8 cellular contexts compared by ENCODE assay signal in the genomic region with DNA sequence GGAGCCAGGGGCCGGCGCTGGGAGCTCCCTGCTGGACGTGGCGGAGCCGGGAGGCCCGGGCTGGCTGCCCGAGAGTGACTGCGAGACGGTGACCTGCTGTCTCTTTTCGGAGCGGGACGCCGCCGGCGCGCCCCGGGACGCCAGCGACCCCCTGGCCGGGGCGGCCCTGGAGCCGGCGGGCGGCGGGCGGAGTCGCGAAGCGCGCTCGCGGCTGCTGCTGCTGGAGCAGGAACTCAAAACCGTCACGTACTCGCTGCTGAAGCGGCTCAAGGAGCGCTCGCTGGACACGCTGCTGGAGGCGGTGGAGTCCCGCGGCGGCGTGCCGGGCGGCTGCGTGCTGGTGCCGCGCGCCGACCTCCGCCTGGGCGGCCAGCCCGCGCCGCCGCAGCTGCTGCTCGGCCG. TPM values are rescaled to one million over a fixed set of nuclear protein-coding genes. Genes with fewer than 3 reads are reported as not detected.
DNase-seq lines count a peak whose midpoint lies in the region; ATAC-seq and TF ChIP-seq lines count a peak whose summit lies in the region.

No MANE protein-coding gene starts in this region.

- TF ChIP-seq CTCF in GM10266 (IDR thresholded peaks at IDR 0.05; ENCODE audit: control insufficient read depth, insufficient read depth, low read depth, missing control alignments) (no peak), omental fat pad (IDR thresholded peaks at IDR 0.05) (no peak)

- H3K4me1 ChIP-seq in duodenal mucosa (ENCODE audit: control insufficient read depth in 1 of 2, insufficient read depth in 2 of 2, low read length in 2 of 2) (peaks cover 33 to 41% of the 10 kb centered on the region in 2 donors), muscle layer of colon (ENCODE audit: insufficient read depth, low read length) (peaks cover 47% of the 10 kb centered on the region)

- H3K9me3 ChIP-seq in duodenal mucosa (ENCODE audit: control insufficient read depth in 1 of 2, low read length in 2 of 2) (no peaks in the 10 kb centered on the region), muscle layer of colon (ENCODE audit: low read length) (no peaks in the 10 kb centered on the region)

- DNase-seq in GM10266 (ENCODE audit: extremely low spot score) (peak; percentile 58), NCI-H1092 treated with DMSO at 0.1 percent for 48 hours (lab: John Stamatoyannopoulos, UW) (peak; percentile 11), omental fat pad (ENCODE audit: low spot score) (no peak), NCI-H2171 treated with DMSO at 0.1 percent for 48 hours (lab: John Stamatoyannopoulos, UW) (no peak), NCI-H1930 (lab: John Stamatoyannopoulos, UW) (no peak)

- H3K27ac ChIP-seq in duodenal mucosa (ENCODE audit: low read depth, low read length) (no peak overlapping the region), muscle layer of colon (ENCODE audit: low read depth, low read length) (peak overlapping the region; percentile 32)

- peak overlapping the region; percentile 55 to 73 for H3K9ac ChIP-seq in duodenal mucosa (ENCODE audit: low read depth in 1 of 2, low read length in 2 of 2)
- H3K9ac ChIP-seq in muscle layer of colon (ENCODE audit: low read length), result no peak overlapping the region

- no peaks in the 10 kb centered on the region for H3K27me3 ChIP-seq in duodenal mucosa (ENCODE audit: control insufficient read depth in 1 of 2, insufficient read depth in 2 of 2, low read length in 2 of 2)
- no peaks in the 10 kb centered on the region for H3K27me3 ChIP-seq in muscle layer of colon (ENCODE audit: control insufficient read depth in 1 of 2, insufficient read depth in 2 of 2, low read length in 2 of 2)

- ATAC-seq in esophagus mucosa (no peak), omental fat pad (ENCODE audit: low FRiP score) (no peak)

- no peaks in the 10 kb centered on the region for H3K36me3 ChIP-seq in duodenal mucosa (ENCODE audit: control insufficient read depth in 1 of 2, insufficient read depth in 2 of 2, low read length in 2 of 2)
- no peaks in the 10 kb centered on the region for H3K36me3 ChIP-seq in muscle layer of colon (ENCODE audit: insufficient read depth, low read length)

- H3K4me3 ChIP-seq in duodenal mucosa (ENCODE audit: low read depth in 1 of 2, low read length in 2 of 2) (peak overlapping the region; percentile 83 to 89), muscle layer of colon (ENCODE audit: low read depth in 1 of 2, low read length in 2 of 2) (peak overlapping the region; percentile 88 to 92)

RNA-seq across cellular contexts. Expression of gene SMAD6, which starts 1.5 kb away (rescaled TPM):
- 1.2 TPM for total RNA-seq in esophagus mucosa
- 10 to 100 TPM; 15.6 to 44.9 (median 23.8) TPM for total RNA-seq in omental fat pad

Comparison
In these comparisons a context has a peak if more than half of its experiments do, and no peak if none do; other contexts are left out.
1. DNase-seq: peak in GM10266 (single experiment) and NCI-H1092 treated with DMSO at 0.1 percent for 48 hours (single experiment); none in omental fat pad (single experiment), NCI-H2171 treated with DMSO at 0.1 percent for 48 hours (single experiment) and NCI-H1930 (0 of 2).